Comparison of ENCODE assay signal across 34 cellular contexts in the genomic region with DNA sequence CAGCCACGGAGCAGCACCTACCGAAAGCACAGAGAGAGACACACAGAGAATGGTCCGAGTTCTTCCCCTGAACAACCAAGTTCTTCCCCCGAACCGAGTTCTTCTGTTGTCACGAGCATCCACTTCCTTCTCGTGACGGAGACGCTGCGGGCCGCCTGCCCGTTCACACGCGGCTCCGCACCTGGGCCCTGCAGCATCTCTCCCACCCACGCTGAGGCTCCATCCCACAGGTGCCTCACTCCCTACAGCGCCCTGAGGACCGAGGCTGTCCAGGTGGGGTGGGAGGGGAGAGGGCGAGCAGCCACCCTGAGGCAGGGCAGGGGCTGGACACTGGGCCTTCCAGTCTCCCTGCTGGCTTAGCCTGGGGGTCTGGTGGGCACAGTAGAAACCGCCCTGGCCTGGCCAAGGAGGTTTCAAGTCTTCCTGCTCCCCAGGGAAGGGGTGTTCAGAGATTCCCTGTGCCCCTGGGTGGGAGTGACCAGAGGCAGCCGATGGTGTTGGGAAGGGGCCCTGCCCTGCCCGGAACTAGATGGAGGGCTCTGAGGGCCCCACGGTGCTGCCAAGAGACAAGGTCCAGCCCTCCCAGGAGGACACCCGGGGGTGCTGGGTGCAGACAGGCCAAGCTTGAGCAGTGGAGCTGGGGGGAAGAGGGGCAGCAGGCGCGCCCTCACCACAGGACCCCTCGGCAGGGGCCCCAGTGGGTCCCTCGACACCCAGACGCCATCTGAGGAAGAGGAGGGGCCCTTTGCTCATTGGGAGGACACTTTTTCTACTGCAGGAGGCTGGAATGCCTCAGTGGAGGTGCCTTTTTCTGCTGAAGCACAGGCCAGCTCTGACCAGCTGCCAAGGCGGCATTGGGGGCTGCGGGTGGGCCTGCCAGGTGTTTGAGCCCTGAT. TPM values are rescaled to one million over a fixed set of nuclear protein-coding genes. Genes with fewer than 3 reads are reported as not detected.
"Had no signal": no experiment of that assay in that cellular context is flagged by ENCODE, and none has a peak within 500 bp of the region (broad histone marks: within the 10 kb centered on the region; RNA-seq: fewer than 3 reads in every experiment).

No MANE protein-coding gene starts in this region.

- H3K4me3 ChIP-seq: coronary artery, dorsolateral prefrontal cortex, gastrocnemius medialis, left ventricle myocardium inferior, lung, ovary, prostate gland, sigmoid colon, thoracic aorta, uterus had no signal

- H3K27ac ChIP-seq: brain microvascular endothelial cell, coronary artery, dorsolateral prefrontal cortex, gastrocnemius medialis, left ventricle myocardium inferior, ovary, prostate gland, sigmoid colon, thoracic aorta, uterus had no signal

- DNase-seq: activated CD4-positive, alpha-beta memory T cell treated with anti-CD3 and anti-CD28 coated beads, Interleukin-2, amount 10 ng/mL, durations not matched to agents 7 days and 5 days; activated CD4-positive, alpha-beta T cell treated with anti-CD3 and anti-CD28 coated beads, Interleukin-2, amount 10 ng/mL, durations not matched to agents 7 days and 5 days; activated CD4-positive, CD25-positive, alpha-beta regulatory T cell treated with anti-CD3 and anti-CD28 coated beads, Interleukin-2, amount 50 U/mL, for 72 hours; activated CD8-positive, alpha-beta memory T cell treated with anti-CD3 and anti-CD28 coated beads, Interleukin-2, amount 50 U/mL, for 48 hours; activated gamma-delta T cell; activated naive CD4-positive, alpha-beta T cell treated with anti-CD3 and anti-CD28 coated beads, Interleukin-2, amount 10 ng/mL, durations not matched to agents 7 days and 5 days; activated T-cell treated with anti-CD3 and anti-CD28 coated beads, Interleukin-2, amount 50 U/mL, for 24 hours; amniotic stem cell; brain microvascular endothelial cell; dorsolateral prefrontal cortex; effector memory CD8-positive, alpha-beta T cell; erythroblast; gastrocnemius medialis; glutamatergic neuron; islet precursor cell; left ventricle myocardium inferior; naive B cell; nephron progenitor cell; ovary; sigmoid colon; small intestine; stimulated activated naive CD4-positive, alpha-beta T cell treated with Interleukin-2 at 50 U/mL for 16 hours; T-helper 2 cell; uterus had no signal

- H3K4me3 Mint-ChIP-seq: activated CD4-positive, alpha-beta memory T cell treated with anti-CD3 and anti-CD28 coated beads, Interleukin-2, amount 10 ng/mL, durations not matched to agents 7 days and 5 days; activated CD4-positive, alpha-beta T cell treated with anti-CD3 and anti-CD28 coated beads, Interleukin-2, amount 10 ng/mL, durations not matched to agents 7 days and 5 days; activated naive CD4-positive, alpha-beta T cell treated with anti-CD3 and anti-CD28 coated beads, Interleukin-2, amount 10 ng/mL, durations not matched to agents 7 days and 5 days; activated T-cell treated with anti-CD3 and anti-CD28 coated beads, Interleukin-2, amount 50 U/mL, for 24 hours; effector memory CD8-positive, alpha-beta T cell; naive B cell; nephron progenitor cell; type B pancreatic cell had no signal

- H3K36me3 Mint-ChIP-seq: activated naive CD4-positive, alpha-beta T cell treated with anti-CD3 and anti-CD28 coated beads, Interleukin-2, amount 10 ng/mL, durations not matched to agents 7 days and 5 days; naive B cell; type B pancreatic cell had no signal

- ATAC-seq: effector memory CD8-positive, alpha-beta T cell; gastrocnemius medialis had no signal

- H3K36me3 ChIP-seq: brain microvascular endothelial cell, gastrocnemius medialis, left ventricle myocardium inferior, ovary, prostate gland, sigmoid colon, thoracic aorta, uterus had no signal

- H3K4me1 Mint-ChIP-seq: activated CD4-positive, alpha-beta memory T cell treated with anti-CD3 and anti-CD28 coated beads, Interleukin-2, amount 10 ng/mL, durations not matched to agents 7 days and 5 days; activated CD4-positive, alpha-beta T cell treated with anti-CD3 and anti-CD28 coated beads, Interleukin-2, amount 10 ng/mL, durations not matched to agents 7 days and 5 days; activated naive CD4-positive, alpha-beta T cell treated with anti-CD3 and anti-CD28 coated beads, Interleukin-2, amount 10 ng/mL, durations not matched to agents 7 days and 5 days; naive B cell; nephron progenitor cell had no signal

- H3K9me3 Mint-ChIP-seq: activated CD4-positive, alpha-beta memory T cell treated with anti-CD3 and anti-CD28 coated beads, Interleukin-2, amount 10 ng/mL, durations not matched to agents 7 days and 5 days; activated CD4-positive, alpha-beta T cell treated with anti-CD3 and anti-CD28 coated beads, Interleukin-2, amount 10 ng/mL, durations not matched to agents 7 days and 5 days; activated naive CD4-positive, alpha-beta T cell treated with anti-CD3 and anti-CD28 coated beads, Interleukin-2, amount 10 ng/mL, durations not matched to agents 7 days and 5 days; activated T-cell treated with anti-CD3 and anti-CD28 coated beads, Interleukin-2, amount 50 U/mL, for 24 hours; effector memory CD8-positive, alpha-beta T cell; naive B cell; nephron progenitor cell; type B pancreatic cell had no signal

- H3K27ac Mint-ChIP-seq: activated CD4-positive, alpha-beta memory T cell treated with anti-CD3 and anti-CD28 coated beads, Interleukin-2, amount 10 ng/mL, durations not matched to agents 7 days and 5 days; activated CD4-positive, alpha-beta T cell treated with anti-CD3 and anti-CD28 coated beads, Interleukin-2, amount 10 ng/mL, durations not matched to agents 7 days and 5 days; activated naive CD4-positive, alpha-beta T cell treated with anti-CD3 and anti-CD28 coated beads, Interleukin-2, amount 10 ng/mL, durations not matched to agents 7 days and 5 days; activated T-cell treated with anti-CD3 and anti-CD28 coated beads, Interleukin-2, amount 50 U/mL, for 24 hours; effector memory CD8-positive, alpha-beta T cell; naive B cell; nephron progenitor cell; type B pancreatic cell had no signal

- H3K9me3 ChIP-seq: gastrocnemius medialis, left ventricle myocardium inferior, ovary, prostate gland, sigmoid colon, thoracic aorta, uterus had no signal

RNA-seq across cellular contexts. Expression of a gene that starts 5.2 kb away (rescaled TPM):
- total RNA-seq: activated CD4-positive, alpha-beta memory T cell treated with anti-CD3 and anti-CD28 coated beads, Interleukin-2, amount 10 ng/mL, durations not matched to agents 7 days and 5 days; activated CD4-positive, alpha-beta T cell treated with anti-CD3 and anti-CD28 coated beads, Interleukin-2, amount 10 ng/mL, durations not matched to agents 7 days and 5 days; astrocyte; cardiac septum; cerebellum; left ventricle myocardium inferior; lung; mucosa of gallbladder; ovary; sigmoid colon; subcutaneous adipose tissue had no signal
